Comparison of ENCODE assay signal across 1 cellular context in the genomic region with DNA sequence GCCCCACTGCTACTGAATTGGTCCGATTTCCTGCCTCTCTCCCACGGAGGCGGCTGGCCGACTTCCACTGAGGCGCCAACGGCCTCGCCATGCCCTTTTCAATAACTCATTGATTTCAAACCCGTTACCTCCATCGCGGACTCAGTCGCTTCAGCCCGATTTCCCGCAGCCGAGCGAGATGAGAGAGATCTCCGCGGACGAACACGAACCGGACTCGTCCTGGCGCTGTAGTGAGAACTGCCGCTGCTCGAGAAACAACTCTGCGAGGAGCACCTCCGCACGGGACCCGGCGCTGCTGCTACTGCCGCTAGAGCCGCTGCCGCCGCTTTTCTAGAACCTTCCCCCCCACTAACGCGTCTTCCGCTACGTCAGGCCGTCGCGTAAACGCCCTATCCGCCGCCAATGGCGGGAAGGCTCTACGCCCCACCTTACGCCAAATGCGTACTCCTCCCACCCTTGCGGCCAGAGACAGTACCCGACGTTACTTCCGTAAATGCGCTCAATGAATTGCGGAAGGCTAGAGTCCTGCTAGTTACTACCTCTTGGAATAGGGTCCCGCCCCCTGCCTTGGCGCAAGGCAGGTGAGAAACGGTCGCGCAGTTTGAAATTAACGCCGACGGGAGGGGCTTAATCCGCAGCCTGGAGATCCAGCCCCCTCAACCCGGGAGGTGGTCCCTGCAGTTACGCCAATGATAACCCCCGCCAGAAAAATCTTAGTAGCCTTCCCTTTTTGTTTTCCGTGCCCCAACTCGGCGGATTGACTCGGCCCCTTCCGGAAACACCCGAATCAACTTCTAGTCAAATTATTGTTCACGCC.
TF ChIP-seq lines count a peak whose summit lies in the region.

A gene (minus strand): TSS at position 303 of the 817 bp plus-strand sequence. CDS start 169 bp downstream, at position 134.

TF ChIP-seq in K562, 482 proteins besides CTCF, POLR2A, EP300 and RAD21 (continued from another document and continues in another):
- TF ChIP-seq, protein P1, sequence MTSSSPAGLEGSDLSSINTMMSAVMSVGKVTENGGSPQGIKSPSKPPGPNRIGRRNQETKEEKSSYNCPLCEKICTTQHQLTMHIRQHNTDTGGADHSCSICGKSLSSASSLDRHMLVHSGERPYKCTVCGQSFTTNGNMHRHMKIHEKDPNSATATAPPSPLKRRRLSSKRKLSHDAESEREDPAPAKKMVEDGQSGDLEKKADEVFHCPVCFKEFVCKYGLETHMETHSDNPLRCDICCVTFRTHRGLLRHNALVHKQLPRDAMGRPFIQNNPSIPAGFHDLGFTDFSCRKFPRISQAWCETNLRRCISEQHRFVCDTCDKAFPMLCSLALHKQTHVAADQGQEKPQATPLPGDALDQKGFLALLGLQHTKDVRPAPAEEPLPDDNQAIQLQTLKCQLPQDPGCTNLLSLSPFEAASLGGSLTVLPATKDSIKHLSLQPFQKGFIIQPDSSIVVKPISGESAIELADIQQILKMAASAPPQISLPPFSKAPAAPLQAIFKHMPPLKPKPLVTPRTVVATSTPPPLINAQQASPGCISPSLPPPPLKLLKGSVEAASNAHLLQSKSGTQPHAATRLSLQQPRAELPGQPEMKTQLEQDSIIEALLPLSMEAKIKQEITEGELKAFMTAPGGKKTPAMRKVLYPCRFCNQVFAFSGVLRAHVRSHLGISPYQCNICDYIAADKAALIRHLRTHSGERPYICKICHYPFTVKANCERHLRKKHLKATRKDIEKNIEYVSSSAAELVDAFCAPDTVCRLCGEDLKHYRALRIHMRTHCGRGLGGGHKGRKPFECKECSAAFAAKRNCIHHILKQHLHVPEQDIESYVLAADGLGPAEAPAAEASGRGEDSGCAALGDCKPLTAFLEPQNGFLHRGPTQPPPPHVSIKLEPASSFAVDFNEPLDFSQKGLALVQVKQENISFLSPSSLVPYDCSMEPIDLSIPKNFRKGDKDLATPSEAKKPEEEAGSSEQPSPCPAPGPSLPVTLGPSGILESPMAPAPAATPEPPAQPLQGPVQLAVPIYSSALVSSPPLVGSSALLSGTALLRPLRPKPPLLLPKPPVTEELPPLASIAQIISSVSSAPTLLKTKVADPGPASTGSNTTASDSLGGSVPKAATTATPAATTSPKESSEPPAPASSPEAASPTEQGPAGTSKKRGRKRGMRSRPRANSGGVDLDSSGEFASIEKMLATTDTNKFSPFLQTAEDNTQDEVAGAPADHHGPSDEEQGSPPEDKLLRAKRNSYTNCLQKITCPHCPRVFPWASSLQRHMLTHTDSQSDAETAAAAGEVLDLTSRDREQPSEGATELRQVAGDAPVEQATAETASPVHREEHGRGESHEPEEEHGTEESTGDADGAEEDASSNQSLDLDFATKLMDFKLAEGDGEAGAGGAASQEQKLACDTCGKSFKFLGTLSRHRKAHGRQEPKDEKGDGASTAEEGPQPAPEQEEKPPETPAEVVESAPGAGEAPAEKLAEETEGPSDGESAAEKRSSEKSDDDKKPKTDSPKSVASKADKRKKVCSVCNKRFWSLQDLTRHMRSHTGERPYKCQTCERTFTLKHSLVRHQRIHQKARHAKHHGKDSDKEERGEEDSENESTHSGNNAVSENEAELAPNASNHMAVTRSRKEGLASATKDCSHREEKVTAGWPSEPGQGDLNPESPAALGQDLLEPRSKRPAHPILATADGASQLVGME (CRISPR knock-in tag; IDR thresholded peaks at IDR 0.05): no peak
- peak; percentile 100 for TF ChIP-seq HDAC3 (IDR thresholded peaks at IDR 0.05; ENCODE audit: borderline replicate concordance, partially characterized antibody)
- 0 out of 2 replicates have a peak, but pooled peaks have one; percentile 7 for TF ChIP-seq HDAC2 (IDR thresholded peaks at IDR 0.05)
- no peak for TF ChIP-seq ZNF780A (CRISPR knock-in tag; IDR thresholded peaks at IDR 0.05)
- no peak for TF ChIP-seq DPF2 (IDR thresholded peaks at IDR 0.05)
- no peak for TF ChIP-seq ZC3H11A (IDR thresholded peaks at IDR 0.05; ENCODE audit: low read depth, low read length)
- peak; percentile 98 for TF ChIP-seq POLR2H (tag; IDR thresholded peaks at IDR 0.05; ENCODE audit: low read depth)
- no peak for TF ChIP-seq ZC3H8 (IDR thresholded peaks at IDR 0.05)
- peak; percentile 87 for TF ChIP-seq SMARCE1 (IDR thresholded peaks at IDR 0.05)
- no peak for TF ChIP-seq NFE2L1 (tag; IDR thresholded peaks at IDR 0.05; ENCODE audit: borderline replicate concordance, low read depth)
- TF ChIP-seq CHD2 (IDR thresholded peaks at IDR 0.05; ENCODE audit: low read depth, low read length): no peak
- peak; percentile 98 for TF ChIP-seq FOXP1 (CRISPR knock-in tag; IDR thresholded peaks at IDR 0.05)
- TF ChIP-seq NR2C2 (CRISPR knock-in tag; IDR thresholded peaks at IDR 0.05): no peak; the same call in 1 of the 2 replicates
- no peak for TF ChIP-seq NR2C2 (tag; IDR thresholded peaks at IDR 0.05)
- no peak for TF ChIP-seq ARID2 (IDR thresholded peaks at IDR 0.05)
- TF ChIP-seq, protein P2, sequence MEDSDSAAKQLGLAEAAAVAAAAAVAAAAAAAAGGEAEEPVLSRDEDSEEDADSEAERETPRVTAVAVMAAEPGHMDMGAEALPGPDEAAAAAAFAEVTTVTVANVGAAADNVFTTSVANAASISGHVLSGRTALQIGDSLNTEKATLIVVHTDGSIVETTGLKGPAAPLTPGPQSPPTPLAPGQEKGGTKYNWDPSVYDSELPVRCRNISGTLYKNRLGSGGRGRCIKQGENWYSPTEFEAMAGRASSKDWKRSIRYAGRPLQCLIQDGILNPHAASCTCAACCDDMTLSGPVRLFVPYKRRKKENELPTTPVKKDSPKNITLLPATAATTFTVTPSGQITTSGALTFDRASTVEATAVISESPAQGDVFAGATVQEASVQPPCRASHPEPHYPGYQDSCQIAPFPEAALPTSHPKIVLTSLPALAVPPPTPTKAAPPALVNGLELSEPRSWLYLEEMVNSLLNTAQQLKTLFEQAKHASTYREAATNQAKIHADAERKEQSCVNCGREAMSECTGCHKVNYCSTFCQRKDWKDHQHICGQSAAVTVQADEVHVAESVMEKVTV (CRISPR knock-in tag; IDR thresholded peaks at IDR 0.05): 0 out of 2 replicates have a peak, but pooled peaks have one; percentile 80
- no peak for TF ChIP-seq NEUROD1 (IDR thresholded peaks at IDR 0.05; ENCODE audit: borderline replicate concordance, low read depth, low read length, partially characterized antibody)
- TF ChIP-seq MTA2 (IDR thresholded peaks at IDR 0.05; ENCODE audit: low read depth): no peak
- no peak for TF ChIP-seq RBM39 (optimal IDR thresholded peaks at IDR 0.05; ENCODE audit: low read depth, low read length)
- TF ChIP-seq, protein P3, sequence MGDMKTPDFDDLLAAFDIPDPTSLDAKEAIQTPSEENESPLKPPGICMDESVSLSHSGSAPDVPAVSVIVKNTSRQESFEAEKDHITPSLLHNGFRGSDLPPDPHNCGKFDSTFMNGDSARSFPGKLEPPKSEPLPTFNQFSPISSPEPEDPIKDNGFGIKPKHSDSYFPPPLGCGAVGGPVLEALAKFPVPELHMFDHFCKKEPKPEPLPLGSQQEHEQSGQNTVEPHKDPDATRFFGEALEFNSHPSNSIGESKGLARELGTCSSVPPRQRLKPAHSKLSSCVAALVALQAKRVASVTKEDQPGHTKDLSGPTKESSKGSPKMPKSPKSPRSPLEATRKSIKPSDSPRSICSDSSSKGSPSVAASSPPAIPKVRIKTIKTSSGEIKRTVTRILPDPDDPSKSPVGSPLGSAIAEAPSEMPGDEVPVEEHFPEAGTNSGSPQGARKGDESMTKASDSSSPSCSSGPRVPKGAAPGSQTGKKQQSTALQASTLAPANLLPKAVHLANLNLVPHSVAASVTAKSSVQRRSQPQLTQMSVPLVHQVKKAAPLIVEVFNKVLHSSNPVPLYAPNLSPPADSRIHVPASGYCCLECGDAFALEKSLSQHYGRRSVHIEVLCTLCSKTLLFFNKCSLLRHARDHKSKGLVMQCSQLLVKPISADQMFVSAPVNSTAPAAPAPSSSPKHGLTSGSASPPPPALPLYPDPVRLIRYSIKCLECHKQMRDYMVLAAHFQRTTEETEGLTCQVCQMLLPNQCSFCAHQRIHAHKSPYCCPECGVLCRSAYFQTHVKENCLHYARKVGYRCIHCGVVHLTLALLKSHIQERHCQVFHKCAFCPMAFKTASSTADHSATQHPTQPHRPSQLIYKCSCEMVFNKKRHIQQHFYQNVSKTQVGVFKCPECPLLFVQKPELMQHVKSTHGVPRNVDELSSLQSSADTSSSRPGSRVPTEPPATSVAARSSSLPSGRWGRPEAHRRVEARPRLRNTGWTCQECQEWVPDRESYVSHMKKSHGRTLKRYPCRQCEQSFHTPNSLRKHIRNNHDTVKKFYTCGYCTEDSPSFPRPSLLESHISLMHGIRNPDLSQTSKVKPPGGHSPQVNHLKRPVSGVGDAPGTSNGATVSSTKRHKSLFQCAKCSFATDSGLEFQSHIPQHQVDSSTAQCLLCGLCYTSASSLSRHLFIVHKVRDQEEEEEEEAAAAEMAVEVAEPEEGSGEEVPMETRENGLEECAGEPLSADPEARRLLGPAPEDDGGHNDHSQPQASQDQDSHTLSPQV (IDR thresholded peaks at IDR 0.05): no peak
- TF ChIP-seq, protein P4, sequence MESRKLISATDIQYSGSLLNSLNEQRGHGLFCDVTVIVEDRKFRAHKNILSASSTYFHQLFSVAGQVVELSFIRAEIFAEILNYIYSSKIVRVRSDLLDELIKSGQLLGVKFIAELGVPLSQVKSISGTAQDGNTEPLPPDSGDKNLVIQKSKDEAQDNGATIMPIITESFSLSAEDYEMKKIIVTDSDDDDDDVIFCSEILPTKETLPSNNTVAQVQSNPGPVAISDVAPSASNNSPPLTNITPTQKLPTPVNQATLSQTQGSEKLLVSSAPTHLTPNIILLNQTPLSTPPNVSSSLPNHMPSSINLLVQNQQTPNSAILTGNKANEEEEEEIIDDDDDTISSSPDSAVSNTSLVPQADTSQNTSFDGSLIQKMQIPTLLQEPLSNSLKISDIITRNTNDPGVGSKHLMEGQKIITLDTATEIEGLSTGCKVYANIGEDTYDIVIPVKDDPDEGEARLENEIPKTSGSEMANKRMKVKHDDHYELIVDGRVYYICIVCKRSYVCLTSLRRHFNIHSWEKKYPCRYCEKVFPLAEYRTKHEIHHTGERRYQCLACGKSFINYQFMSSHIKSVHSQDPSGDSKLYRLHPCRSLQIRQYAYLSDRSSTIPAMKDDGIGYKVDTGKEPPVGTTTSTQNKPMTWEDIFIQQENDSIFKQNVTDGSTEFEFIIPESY (CRISPR knock-in tag; IDR thresholded peaks at IDR 0.05): no peak
- TF ChIP-seq, protein P5, sequence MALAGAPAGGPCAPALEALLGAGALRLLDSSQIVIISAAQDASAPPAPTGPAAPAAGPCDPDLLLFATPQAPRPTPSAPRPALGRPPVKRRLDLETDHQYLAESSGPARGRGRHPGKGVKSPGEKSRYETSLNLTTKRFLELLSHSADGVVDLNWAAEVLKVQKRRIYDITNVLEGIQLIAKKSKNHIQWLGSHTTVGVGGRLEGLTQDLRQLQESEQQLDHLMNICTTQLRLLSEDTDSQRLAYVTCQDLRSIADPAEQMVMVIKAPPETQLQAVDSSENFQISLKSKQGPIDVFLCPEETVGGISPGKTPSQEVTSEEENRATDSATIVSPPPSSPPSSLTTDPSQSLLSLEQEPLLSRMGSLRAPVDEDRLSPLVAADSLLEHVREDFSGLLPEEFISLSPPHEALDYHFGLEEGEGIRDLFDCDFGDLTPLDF (CRISPR knock-in tag; IDR thresholded peaks at IDR 0.05): peak; percentile 89
- no peak for TF ChIP-seq HMG20A (CRISPR knock-in tag; conservative IDR thresholded peaks at IDR 0.05)
- TF ChIP-seq ZNF354B (CRISPR knock-in tag; IDR thresholded peaks at IDR 0.05): no peak
- TF ChIP-seq, protein P6, sequence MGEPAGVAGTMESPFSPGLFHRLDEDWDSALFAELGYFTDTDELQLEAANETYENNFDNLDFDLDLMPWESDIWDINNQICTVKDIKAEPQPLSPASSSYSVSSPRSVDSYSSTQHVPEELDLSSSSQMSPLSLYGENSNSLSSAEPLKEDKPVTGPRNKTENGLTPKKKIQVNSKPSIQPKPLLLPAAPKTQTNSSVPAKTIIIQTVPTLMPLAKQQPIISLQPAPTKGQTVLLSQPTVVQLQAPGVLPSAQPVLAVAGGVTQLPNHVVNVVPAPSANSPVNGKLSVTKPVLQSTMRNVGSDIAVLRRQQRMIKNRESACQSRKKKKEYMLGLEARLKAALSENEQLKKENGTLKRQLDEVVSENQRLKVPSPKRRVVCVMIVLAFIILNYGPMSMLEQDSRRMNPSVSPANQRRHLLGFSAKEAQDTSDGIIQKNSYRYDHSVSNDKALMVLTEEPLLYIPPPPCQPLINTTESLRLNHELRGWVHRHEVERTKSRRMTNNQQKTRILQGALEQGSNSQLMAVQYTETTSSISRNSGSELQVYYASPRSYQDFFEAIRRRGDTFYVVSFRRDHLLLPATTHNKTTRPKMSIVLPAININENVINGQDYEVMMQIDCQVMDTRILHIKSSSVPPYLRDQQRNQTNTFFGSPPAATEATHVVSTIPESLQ (CRISPR knock-in tag; IDR thresholded peaks at IDR 0.05): no peak
- TF ChIP-seq ETV1 (tag; conservative IDR thresholded peaks at IDR 0.05; ENCODE audit: low read depth): no peak; the same call in 1 of the 2 replicates
- no peak for TF ChIP-seq ZNF146 (CRISPR knock-in tag; IDR thresholded peaks at IDR 0.05; ENCODE audit: unreplicated experiment)
- no peak for TF ChIP-seq PCBP1 (IDR thresholded peaks at IDR 0.05; ENCODE audit: low read depth, low read length, poor library complexity, severe bottlenecking)
- TF ChIP-seq, protein P7, sequence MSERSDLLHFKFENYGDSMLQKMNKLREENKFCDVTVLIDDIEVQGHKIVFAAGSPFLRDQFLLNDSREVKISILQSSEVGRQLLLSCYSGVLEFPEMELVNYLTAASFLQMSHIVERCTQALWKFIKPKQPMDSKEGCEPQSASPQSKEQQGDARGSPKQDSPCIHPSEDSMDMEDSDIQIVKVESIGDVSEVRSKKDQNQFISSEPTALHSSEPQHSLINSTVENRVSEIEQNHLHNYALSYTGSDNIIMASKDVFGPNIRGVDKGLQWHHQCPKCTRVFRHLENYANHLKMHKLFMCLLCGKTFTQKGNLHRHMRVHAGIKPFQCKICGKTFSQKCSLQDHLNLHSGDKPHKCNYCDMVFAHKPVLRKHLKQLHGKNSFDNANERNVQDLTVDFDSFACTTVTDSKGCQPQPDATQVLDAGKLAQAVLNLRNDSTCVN (CRISPR knock-in tag; IDR thresholded peaks at IDR 0.05): no peak
- TF ChIP-seq, protein P8, sequence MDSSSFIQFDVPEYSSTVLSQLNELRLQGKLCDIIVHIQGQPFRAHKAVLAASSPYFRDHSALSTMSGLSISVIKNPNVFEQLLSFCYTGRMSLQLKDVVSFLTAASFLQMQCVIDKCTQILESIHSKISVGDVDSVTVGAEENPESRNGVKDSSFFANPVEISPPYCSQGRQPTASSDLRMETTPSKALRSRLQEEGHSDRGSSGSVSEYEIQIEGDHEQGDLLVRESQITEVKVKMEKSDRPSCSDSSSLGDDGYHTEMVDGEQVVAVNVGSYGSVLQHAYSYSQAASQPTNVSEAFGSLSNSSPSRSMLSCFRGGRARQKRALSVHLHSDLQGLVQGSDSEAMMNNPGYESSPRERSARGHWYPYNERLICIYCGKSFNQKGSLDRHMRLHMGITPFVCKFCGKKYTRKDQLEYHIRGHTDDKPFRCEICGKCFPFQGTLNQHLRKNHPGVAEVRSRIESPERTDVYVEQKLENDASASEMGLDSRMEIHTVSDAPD (CRISPR knock-in tag; IDR thresholded peaks at IDR 0.05): no peak
- peak; percentile 84; the same call in 1 of the 2 replicates for TF ChIP-seq SP1 (CRISPR knock-in tag; IDR thresholded peaks at IDR 0.05)
- no peak for TF ChIP-seq ARID1B (IDR thresholded peaks at IDR 0.05)
- TF ChIP-seq ZSCAN32 (CRISPR knock-in tag; IDR thresholded peaks at IDR 0.05): no peak; the same call in 1 of the 2 replicates
- no peak for TF ChIP-seq ZFP30 (CRISPR knock-in tag; IDR thresholded peaks at IDR 0.05; ENCODE audit: borderline replicate concordance)
- TF ChIP-seq PRPF4 (IDR thresholded peaks at IDR 0.05; ENCODE audit: insufficient read depth, low read depth, low read length, poor library complexity, severe bottlenecking): peak; percentile 97
- peak; percentile 92; the same call in 1 of the 2 replicates for TF ChIP-seq CBX1 (IDR thresholded peaks at IDR 0.05; ENCODE audit: low read depth)
- TF ChIP-seq HOXB6 (CRISPR knock-in tag; IDR thresholded peaks at IDR 0.05; ENCODE audit: borderline replicate concordance): no peak
- no peak for TF ChIP-seq FOXA3 (CRISPR knock-in tag; conservative IDR thresholded peaks at IDR 0.05 in 1 of 2, IDR thresholded peaks at IDR 0.05 in 1 of 2)
- TF ChIP-seq ZNF324 (CRISPR knock-in tag; IDR thresholded peaks at IDR 0.05): no peak
